Comparison of ENCODE assay signal across 32 cellular contexts in the genomic region with DNA sequence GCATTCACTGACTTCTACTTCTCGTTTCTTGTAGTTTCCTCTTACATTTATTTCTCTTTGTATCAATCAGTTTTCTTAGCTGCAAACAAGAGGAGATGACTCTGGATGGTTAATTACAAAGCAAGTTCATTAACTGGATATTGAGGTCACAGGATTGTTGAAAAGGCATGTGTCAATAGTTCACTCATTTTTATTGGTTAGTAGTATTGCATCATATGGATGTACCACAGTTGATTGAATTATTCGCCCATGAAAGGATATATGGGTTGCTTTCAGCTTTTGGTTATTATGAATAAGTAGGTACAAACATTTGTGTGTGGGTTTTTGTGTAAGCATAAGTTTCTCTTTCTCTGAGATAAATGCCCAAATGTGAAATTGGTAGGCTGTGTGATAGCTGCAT.
"Had no signal": no experiment of that assay in that cellular context is flagged by ENCODE, and none has a peak within 500 bp of the region (broad histone marks: within the 10 kb centered on the region; RNA-seq: fewer than 3 reads in every experiment).

No MANE protein-coding gene starts in this region.

- H3K4me3 ChIP-seq: adrenal gland, breast epithelium, cardiac muscle cell, colonic mucosa, esophagus squamous epithelium, gastroesophageal sphincter, heart right ventricle had no signal

- FAIRE-seq: endometrium had no signal

- H3K27me3 ChIP-seq: adrenal gland, cardiac muscle cell, colonic mucosa, esophagus squamous epithelium, gastroesophageal sphincter had no signal

- H3K4me1 ChIP-seq: adrenal gland, breast epithelium, colonic mucosa, esophagus squamous epithelium, gastroesophageal sphincter, heart right ventricle had no signal

- DNase-seq: activated B cell treated with CpG ODN at 0.5 μM for 24 hours; activated CD4-positive, alpha-beta memory T cell treated with anti-CD3 and anti-CD28 coated beads for 36 hours; activated CD4-positive, alpha-beta T cell treated with anti-CD3 and anti-CD28 coated beads for 36 hours; activated CD4-positive, alpha-beta T cell treated with anti-CD3 and anti-CD28 coated beads, Interleukin-2, amount 10 ng/mL, durations not matched to agents 24 days and 14 days; activated CD8-positive, alpha-beta memory T cell treated with anti-CD3 and anti-CD28 coated beads, Interleukin-2, amount 10 ng/mL, durations not matched to agents 7 days and 5 days; activated CD8-positive, alpha-beta memory T cell treated with anti-CD3 and anti-CD28 coated beads, Interleukin-2, amount 50 U/mL, for 4 hours; activated CD8-positive, alpha-beta T cell treated with anti-CD3 and anti-CD28 coated beads, Interleukin-2, amount 10 ng/mL, durations not matched to agents 7 days and 5 days; activated effector memory CD4-positive, alpha-beta T cell treated with anti-CD3 and anti-CD28 coated beads, Interleukin-2, amount 50 U/mL, for 16 hours; activated naive CD4-positive, alpha-beta T cell treated with anti-CD3 and anti-CD28 coated beads for 36 hours; activated naive CD8-positive, alpha-beta T cell treated with anti-CD3 and anti-CD28 coated beads for 36 hours; activated naive CD8-positive, alpha-beta T cell treated with anti-CD3 and anti-CD28 coated beads, Interleukin-2, amount 50 U/mL, for 24 hours; activated T-cell treated with anti-CD3 and anti-CD28 coated beads, Interleukin-2, amount 50 U/mL, for 1 hour; activated T-cell treated with anti-CD3 and anti-CD28 coated beads, Interleukin-2, amount 50 U/mL, for 48 hours; adrenal gland; amygdala; aorta; central memory CD4-positive, alpha-beta T cell; cerebellar nuclear complex; colonic mucosa; effector CD8-positive, alpha-beta T cell; esophagus squamous epithelium; foreskin melanocyte; heart right ventricle; T-helper 17 cell; T1000; WERI-Rb-1 had no signal

- H3K36me3 ChIP-seq: adrenal gland, breast epithelium, cardiac muscle cell, colonic mucosa, esophagus squamous epithelium, gastroesophageal sphincter, WERI-Rb-1 had no signal

- ATAC-seq: activated CD4-positive, alpha-beta T cell treated with anti-CD3 and anti-CD28 coated beads for 36 hours; activated CD4-positive, CD25-positive, alpha-beta regulatory T cell treated with anti-CD3 and anti-CD28 coated beads, Interleukin-2, amount 50 U/mL, for 24 hours; activated CD8-positive, alpha-beta memory T cell treated with anti-CD3 and anti-CD28 coated beads, Interleukin-2, amount 10 ng/mL, durations not matched to agents 7 days and 5 days; activated CD8-positive, alpha-beta T cell treated with anti-CD3 and anti-CD28 coated beads, Interleukin-2, amount 10 ng/mL, durations not matched to agents 7 days and 5 days; activated naive CD8-positive, alpha-beta T cell treated with anti-CD3 and anti-CD28 coated beads, Interleukin-2, amount 50 U/mL, for 24 hours; gastroesophageal sphincter; heart right ventricle; T-helper 17 cell had no signal

- H3K9me3 ChIP-seq: adrenal gland, breast epithelium, colonic mucosa, esophagus squamous epithelium, gastroesophageal sphincter, heart right ventricle had no signal

- H3K27ac ChIP-seq: adrenal gland, breast epithelium, cardiac muscle cell, colonic mucosa, epithelial cell of prostate, esophagus squamous epithelium, gastroesophageal sphincter, heart right ventricle, WERI-Rb-1 had no signal
